In the genomic region with DNA sequence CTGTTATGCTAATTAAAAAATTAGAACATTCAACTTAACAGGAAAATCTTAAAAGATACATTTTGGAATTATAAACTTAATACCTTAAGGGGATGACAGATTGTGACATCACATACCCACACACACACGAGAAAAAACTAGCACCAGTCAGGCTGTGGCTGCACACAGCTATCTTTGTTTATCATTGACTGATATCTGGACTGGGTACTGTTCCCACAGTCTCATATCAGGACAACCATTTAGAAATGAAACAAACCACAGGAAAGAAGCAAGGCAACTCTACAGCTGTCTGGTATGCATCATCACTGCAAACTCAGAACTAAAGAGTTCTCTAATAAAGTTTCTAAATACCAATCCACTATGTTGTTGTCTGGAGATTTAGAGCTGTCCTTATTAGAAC, we compare ENCODE assay signal across 8 cellular contexts.
A peak's percentile ranks its signal among the peaks of the same experiment; 100 is the strongest.
DNase-seq lines count a peak whose midpoint lies in the region; ATAC-seq and TF ChIP-seq lines count a peak whose summit lies in the region.

No MANE protein-coding gene starts in this region.

- ATAC-seq in GM18858 (IDR thresholded peaks at IDR 0.05; ENCODE audit: unreplicated experiment), result peak; percentile 88
- ATAC-seq in HG02588 (IDR thresholded peaks at IDR 0.05; ENCODE audit: unreplicated experiment), result peak; percentile 90
- 0 out of 3 replicates have a peak, but pooled peaks have one; percentile 36 for ATAC-seq in SK-N-SH treated with all-trans-retinoic acid at 6 μM for 48 hours

- H3K27ac ChIP-seq in prostate gland, result no peak overlapping the region
- H3K27ac ChIP-seq in ascending aorta, result peak overlapping the region in 1 of 2 donors; percentile 74

- H3K36me3 ChIP-seq in prostate gland (no peaks in the 10 kb centered on the region), ascending aorta (no peaks in the 10 kb centered on the region)

- no peaks in the 10 kb centered on the region for H3K9me3 ChIP-seq in prostate gland
- H3K9me3 ChIP-seq in ascending aorta, result peaks cover 0 to 9% of the 10 kb centered on the region in 2 donors

- no peak for TF ChIP-seq CTCF in prostate gland (IDR thresholded peaks at IDR 0.05)
- TF ChIP-seq CTCF in ascending aorta (IDR thresholded peaks at IDR 0.05), result no peak

- DNase-seq in renal cortical epithelial cell (ENCODE audit: low read depth), result peak; percentile 30
- DNase-seq in prostate gland (ENCODE audit: low spot score), result no peak
- no peak for DNase-seq in NOMO-1 (lab: John Stamatoyannopoulos, UW; ENCODE audit: unreplicated experiment in 2 of 2)
- DNase-seq in ascending aorta (ENCODE audit: low spot score in 2 of 2), result no peak
- DNase-seq in NCI-H2107 treated with DMSO at 0.1 percent for 48 hours (lab: John Stamatoyannopoulos, UW; ENCODE audit: unreplicated experiment), result no peak

- 58% methylated on average over 1 of the region's 1 CpG for WGBS in prostate gland

- H3K4me1 ChIP-seq in prostate gland (replicated peaks) (no peaks in the 10 kb centered on the region), ascending aorta (peaks cover 0 to 4% of the 10 kb centered on the region in 2 donors)

- H3K4me3 ChIP-seq in prostate gland, result no peak overlapping the region
- H3K4me3 ChIP-seq in ascending aorta, result no peak overlapping the region

- intact Hi-C loops in prostate gland (cut with DNase I) (no loop called here), ascending aorta (cut with DNase I) (loop anchor here (5.0 kb wide), 1 partner anchor 69 kb away; no protein-coding TSS in a partner anchor)

- TF ChIP-seq POLR2A in prostate gland (IDR thresholded peaks at IDR 0.05), result no peak

- H3K27me3 ChIP-seq in prostate gland (replicated peaks; ENCODE audit: insufficient read depth) (no peaks in the 10 kb centered on the region), ascending aorta (no peaks in the 10 kb centered on the region)

TF ChIP-seq in SK-N-SH treated with all-trans-retinoic acid at 6 μM for 48 hours, 23 proteins besides CTCF, POLR2A, EP300 and RAD21:
- TF ChIP-seq, protein P1, sequence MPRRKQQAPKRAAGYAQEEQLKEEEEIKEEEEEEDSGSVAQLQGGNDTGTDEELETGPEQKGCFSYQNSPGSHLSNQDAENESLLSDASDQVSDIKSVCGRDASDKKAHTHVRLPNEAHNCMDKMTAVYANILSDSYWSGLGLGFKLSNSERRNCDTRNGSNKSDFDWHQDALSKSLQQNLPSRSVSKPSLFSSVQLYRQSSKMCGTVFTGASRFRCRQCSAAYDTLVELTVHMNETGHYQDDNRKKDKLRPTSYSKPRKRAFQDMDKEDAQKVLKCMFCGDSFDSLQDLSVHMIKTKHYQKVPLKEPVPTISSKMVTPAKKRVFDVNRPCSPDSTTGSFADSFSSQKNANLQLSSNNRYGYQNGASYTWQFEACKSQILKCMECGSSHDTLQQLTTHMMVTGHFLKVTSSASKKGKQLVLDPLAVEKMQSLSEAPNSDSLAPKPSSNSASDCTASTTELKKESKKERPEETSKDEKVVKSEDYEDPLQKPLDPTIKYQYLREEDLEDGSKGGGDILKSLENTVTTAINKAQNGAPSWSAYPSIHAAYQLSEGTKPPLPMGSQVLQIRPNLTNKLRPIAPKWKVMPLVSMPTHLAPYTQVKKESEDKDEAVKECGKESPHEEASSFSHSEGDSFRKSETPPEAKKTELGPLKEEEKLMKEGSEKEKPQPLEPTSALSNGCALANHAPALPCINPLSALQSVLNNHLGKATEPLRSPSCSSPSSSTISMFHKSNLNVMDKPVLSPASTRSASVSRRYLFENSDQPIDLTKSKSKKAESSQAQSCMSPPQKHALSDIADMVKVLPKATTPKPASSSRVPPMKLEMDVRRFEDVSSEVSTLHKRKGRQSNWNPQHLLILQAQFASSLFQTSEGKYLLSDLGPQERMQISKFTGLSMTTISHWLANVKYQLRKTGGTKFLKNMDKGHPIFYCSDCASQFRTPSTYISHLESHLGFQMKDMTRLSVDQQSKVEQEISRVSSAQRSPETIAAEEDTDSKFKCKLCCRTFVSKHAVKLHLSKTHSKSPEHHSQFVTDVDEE (CRISPR knock-in tag; IDR thresholded peaks at IDR 0.05), result no peak
- 0 out of 2 replicates have a peak, but pooled peaks have one; percentile 27 for TF ChIP-seq ISL1 (CRISPR knock-in tag; IDR thresholded peaks at IDR 0.05)

Comparison
In these comparisons a context has a peak if more than half of its experiments do, and no peak if none do; other contexts are left out.
1. ATAC-seq: peak in every context shown above with its lines; median percentile 90 in HG02588; 88 in GM18858; 36 in SK-N-SH treated with all-trans-retinoic acid at 6 μM for 48 hours.